In genomic region chr14:26276757-26277156, GRCh38 we compare ENCODE assay signal across 10 cellular contexts.
DNase-seq lines count a peak whose midpoint lies in the region; TF ChIP-seq lines count a peak whose summit lies in the region.
"Had no signal": no experiment of that assay in that cellular context is flagged by ENCODE, and none has a peak within 500 bp of the region (broad histone marks: within the 10 kb centered on the region; RNA-seq: fewer than 3 reads in every experiment).

No MANE protein-coding gene starts in this region.

- H3K9me3 ChIP-seq in WERI-Rb-1 (ENCODE audit: severe bottlenecking): no peaks in the 10 kb centered on the region

- H3K4me1 Mint-ChIP-seq in Calu3 (ENCODE audit: low read depth, unreplicated experiment): no peaks in the 10 kb centered on the region
- H3K4me1 Mint-ChIP-seq: stimulated activated naive B cell treated with anti-CD40 and anti-IgM and Interleukin-4, amounts not matched to agents 10 μg/mL and 1 μg/mL and 100 μg/mL, for 72 hours had no signal

- CTCF ChIA-PET in Calu3 (lab: Charles Lee): no interaction called here

- no peaks in the 10 kb centered on the region for H3K27me3 Mint-ChIP-seq in Calu3 (ENCODE audit: unreplicated experiment)
- H3K27me3 Mint-ChIP-seq: stimulated activated naive B cell treated with anti-CD40 and anti-IgM and Interleukin-4, amounts not matched to agents 10 μg/mL and 1 μg/mL and 100 μg/mL, for 72 hours had no signal

- no peak overlapping the region for H3K27ac Mint-ChIP-seq in Calu3 (ENCODE audit: unreplicated experiment)
- H3K27ac Mint-ChIP-seq: stimulated activated naive B cell treated with anti-CD40 and anti-IgM and Interleukin-4, amounts not matched to agents 10 μg/mL and 1 μg/mL and 100 μg/mL, for 72 hours had no signal

- BruUV-seq in Calu3 (replicated peaks; lab: Mats Ljungman, UMichigan): no TSS peak

- intact Hi-C loops in Calu3 (cut with micrococcal nuclease; ENCODE audit: unreplicated experiment): no loop called here

- peaks cover 6% of the 10 kb centered on the region for H3K9me3 Mint-ChIP-seq in Calu3 (ENCODE audit: low read depth, unreplicated experiment)

- no peaks in the 10 kb centered on the region for H3K36me3 ChIP-seq in WERI-Rb-1
- no peaks in the 10 kb centered on the region for H3K36me3 ChIP-seq in kidney epithelial cell (ENCODE audit: control insufficient read depth, insufficient read depth, low read length)

- H3K36me3 Mint-ChIP-seq in Calu3 (ENCODE audit: insufficient read depth, unreplicated experiment): no peaks in the 10 kb centered on the region
- H3K36me3 Mint-ChIP-seq: stimulated activated naive B cell treated with anti-CD40 and anti-IgM and Interleukin-4, amounts not matched to agents 10 μg/mL and 1 μg/mL and 100 μg/mL, for 72 hours had no signal

- TF ChIP-seq CTCF in GM12872 (IDR thresholded peaks at IDR 0.05; ENCODE audit: insufficient read depth, low read depth, low read length): 0 out of 3 replicates have a peak, but pooled peaks have one; percentile 8
- TF ChIP-seq CTCF in WERI-Rb-1 (IDR thresholded peaks at IDR 0.05; ENCODE audit: low read depth, low read length): peak; percentile 47
- peak; percentile 41 for TF ChIP-seq CTCF in kidney epithelial cell (IDR thresholded peaks at IDR 0.05; ENCODE audit: insufficient read depth, low read length, poor library complexity, severe bottlenecking)
- TF ChIP-seq CTCF in Calu3 (IDR thresholded peaks at IDR 0.05; ENCODE audit: unreplicated experiment): no peak

- H3K27ac ChIP-seq in WERI-Rb-1: no peak overlapping the region

- H3K4me3 Mint-ChIP-seq in Calu3 (ENCODE audit: low read depth, unreplicated experiment): no peak overlapping the region
- H3K4me3 Mint-ChIP-seq: stimulated activated naive B cell treated with anti-CD40 and anti-IgM and Interleukin-4, amounts not matched to agents 10 μg/mL and 1 μg/mL and 100 μg/mL, for 72 hours had no signal

- DNase-seq in NCI-H1694 treated with DMSO at 0.1 percent for 48 hours (lab: John Stamatoyannopoulos, UW): peak; percentile 24
- DNase-seq in WERI-Rb-1: peak; percentile 23
- DNase-seq in kidney epithelial cell (ENCODE audit: low read depth): no peak
- no peak for DNase-seq in AG08395 (ENCODE audit: low spot score)
- DNase-seq in Calu3: no peak
- DNase-seq in stimulated activated naive CD4-positive, alpha-beta T cell treated with Interleukin-2 at 50 U/mL for 16 hours (lab: John Stamatoyannopoulos, UW): no peak
- DNase-seq in LoVo (ENCODE audit: low spot score): no peak
- DNase-seq: mesenchymal stem cell; stimulated activated naive B cell treated with anti-CD40 and anti-IgM and Interleukin-4, amounts not matched to agents 10 μg/mL and 1 μg/mL and 100 μg/mL, for 72 hours had no signal

- H3K27me3 ChIP-seq in WERI-Rb-1 (ENCODE audit: insufficient read depth, low read depth, severe bottlenecking) (peaks cover 2% of the 10 kb centered on the region), kidney epithelial cell (ENCODE audit: control insufficient read depth, insufficient read depth, low read length) (no peaks in the 10 kb centered on the region)

- H3K4me3 ChIP-seq in WERI-Rb-1 (ENCODE audit: low read depth, low read length) (no peak overlapping the region), kidney epithelial cell (ENCODE audit: low read depth, low read length) (no peak overlapping the region)

Comparison
In these comparisons a context has a peak if more than half of its experiments do, and no peak if none do; other contexts are left out.
1. DNase-seq: peak in NCI-H1694 treated with DMSO at 0.1 percent for 48 hours (single experiment) and WERI-Rb-1 (single experiment); none in kidney epithelial cell (single experiment), AG08395 (single experiment), Calu3 (single experiment), stimulated activated naive CD4-positive, alpha-beta T cell treated with Interleukin-2 at 50 U/mL for 16 hours (single experiment) and LoVo (single experiment).